ENCODE assay signal across 9 cellular contexts in genomic region chr15:69301101-69301500, GRCh38. TPM values are rescaled to one million over a fixed set of nuclear protein-coding genes. Genes with fewer than 3 reads are reported as not detected.
A peak's percentile ranks its signal among the peaks of the same experiment; 100 is the strongest.
DNase-seq lines count a peak whose midpoint lies in the region; ATAC-seq, FAIRE-seq and TF ChIP-seq lines count a peak whose summit lies in the region.
"Not testable (repeated sequence)": the region's sequence is repeated elsewhere in the genome, so short reads cannot be mapped to it uniquely, and the experiment has no call there.
"Had no signal": no experiment of that assay in that cellular context is flagged by ENCODE, and none has a peak within 500 bp of the region (broad histone marks: within the 10 kb centered on the region; RNA-seq: fewer than 3 reads in every experiment).

No MANE protein-coding gene starts in this region.

- not testable (repeated sequence) for H3K4me2 ChIP-seq in osteoblast (ENCODE audit: insufficient read depth, low read length)

- not testable (repeated sequence) for H3K9me3 ChIP-seq in Caco-2; RWPE2 (ENCODE audit: severe bottlenecking); kidney (ENCODE audit: control insufficient read depth in 1 of 2, low read length in 2 of 2); osteoblast (ENCODE audit: low read depth, low read length); upper lobe of right lung

- not testable (repeated sequence) for H3K27ac ChIP-seq in RWPE2 (ENCODE audit: poor library complexity, severe bottlenecking); osteoblast (ENCODE audit: low read depth, low read length); upper lobe of right lung
- H3K27ac ChIP-seq in kidney (ENCODE audit: low read depth in 2 of 2, low read length in 2 of 2): peak overlapping the region; percentile 56 to 77

- not testable (repeated sequence) for H2AFZ ChIP-seq in osteoblast (ENCODE audit: low read length)

- H3K36me3 ChIP-seq in Caco-2 (ENCODE audit: control insufficient read depth, insufficient read depth, low read length); RWPE2 (ENCODE audit: low read depth); kidney (ENCODE audit: control insufficient read depth in 1 of 2, insufficient read depth in 2 of 2, low read length in 2 of 2); osteoblast (ENCODE audit: insufficient read depth, low read length); upper lobe of right lung: not testable (repeated sequence)

- not testable (repeated sequence) for DNase-seq in Caco-2; central memory CD8-positive, alpha-beta T cell (ENCODE audit: low spot score in 2 of 2); kidney
- DNase-seq in RWPE2 (ENCODE audit: low spot score) (peak; percentile 62), osteoblast (ENCODE audit: insufficient read length, low spot score, missing footprints) (peak; percentile 68), upper lobe of right lung (peak; percentile 32)

- not testable (repeated sequence) for FAIRE-seq in kidney (lab: Jason Lieb, UNC)

- H3K9ac ChIP-seq in kidney (ENCODE audit: low read length in 2 of 2): peak overlapping the region; percentile 22 to 34

- ATAC-seq in RWPE2 (ENCODE audit: low read depth); central memory CD8-positive, alpha-beta T cell (replicated peaks; ENCODE audit: extremely low read depth, poor library complexity, severe bottlenecking); upper lobe of right lung: not testable (repeated sequence)

- CTCF ChIA-PET in Caco-2 (lab: Charles Lee): interaction anchor here (0.6 kb wide), 2 partner anchors 9 to 21 kb away, joined by 3 to 4 read pairs; no protein-coding TSS in a partner anchor

- POLR2A ChIA-PET in Caco-2 (lab: Charles Lee): not testable (repeated sequence)

- TSS peak; percentile 30 for BruUV-seq in Caco-2 (replicated peaks; lab: Mats Ljungman, UMichigan)

- not testable (repeated sequence) for H3K4me1 Mint-ChIP-seq in Caco-2 (ENCODE audit: low read depth, unreplicated experiment)
- H3K4me1 Mint-ChIP-seq in central memory CD8-positive, alpha-beta T cell: peaks cover 16% of the 10 kb centered on the region

- not testable (repeated sequence) for H3K9me3 Mint-ChIP-seq in Caco-2 (ENCODE audit: unreplicated experiment); central memory CD8-positive, alpha-beta T cell

- not testable (repeated sequence) for H3K27me3 Mint-ChIP-seq in Caco-2 (ENCODE audit: insufficient read depth, unreplicated experiment)
- H3K27me3 Mint-ChIP-seq in central memory CD8-positive, alpha-beta T cell: peaks cover 82% of the 10 kb centered on the region

- H3K4me3 Mint-ChIP-seq in Caco-2 (ENCODE audit: unreplicated experiment): not testable (repeated sequence)
- H3K4me3 Mint-ChIP-seq in central memory CD8-positive, alpha-beta T cell: peak overlapping the region; percentile 29

- H3K36me3 Mint-ChIP-seq in Caco-2 (ENCODE audit: insufficient read depth, unreplicated experiment); central memory CD8-positive, alpha-beta T cell (ENCODE audit: insufficient read depth): not testable (repeated sequence)

- not testable (repeated sequence) for H4K20me1 ChIP-seq in osteoblast (ENCODE audit: insufficient read depth, low read length)

- H3K4me1 ChIP-seq in Caco-2, upper lobe of right lung: not testable (repeated sequence)
- peaks cover 15% of the 10 kb centered on the region for H3K4me1 ChIP-seq in RWPE2 (ENCODE audit: insufficient read depth, poor library complexity, severe bottlenecking)
- H3K4me1 ChIP-seq in kidney (ENCODE audit: control insufficient read depth in 1 of 2, insufficient read depth in 1 of 2, low read depth in 1 of 2, low read length in 2 of 2): peaks cover 26 to 40% of the 10 kb centered on the region in 2 donors
- H3K4me1 ChIP-seq in osteoblast (ENCODE audit: insufficient read depth, low read length): peaks cover 30% of the 10 kb centered on the region

- not testable (repeated sequence) for H3K27ac Mint-ChIP-seq in Caco-2 (ENCODE audit: unreplicated experiment); central memory CD8-positive, alpha-beta T cell (ENCODE audit: low read depth)

- not testable (repeated sequence) for H3K4me3 ChIP-seq in Caco-2 (ENCODE audit: low read depth, low read length); RWPE2 (ENCODE audit: severe bottlenecking); osteoblast (ENCODE audit: insufficient read depth, low read length); upper lobe of right lung
- peak overlapping the region; percentile 40 to 52 for H3K4me3 ChIP-seq in kidney (ENCODE audit: low read length in 2 of 2)

- TF ChIP-seq CTCF in Caco-2 (IDR thresholded peaks at IDR 0.05; ENCODE audit: insufficient read depth in 1 of 2, low read depth in 1 of 2, low read length in 1 of 2, severe bottlenecking in 1 of 2, unreplicated experiment in 1 of 2); RWPE2 (IDR thresholded peaks at IDR 0.05; ENCODE audit: poor library complexity, severe bottlenecking); kidney (IDR thresholded peaks at IDR 0.05; ENCODE audit: borderline replicate concordance, extremely low read depth, insufficient read depth); osteoblast (IDR thresholded peaks at IDR 0.05; ENCODE audit: extremely low read depth, low read depth, low read length); upper lobe of right lung (IDR thresholded peaks at IDR 0.05): not testable (repeated sequence)

- not testable (repeated sequence) for H3K27me3 ChIP-seq in Caco-2 (replicated peaks; ENCODE audit: control insufficient read depth, insufficient read depth, low read length); RWPE2 (ENCODE audit: insufficient read depth, poor library complexity, severe bottlenecking); upper lobe of right lung
- peaks cover 15% of the 10 kb centered on the region for H3K27me3 ChIP-seq in osteoblast (ENCODE audit: insufficient read depth, low read length)

- intact Hi-C loops in Caco-2 (cut with micrococcal nuclease; ENCODE audit: unreplicated experiment); kidney (cut with DNase I); upper lobe of right lung (cut with DNase I): not testable (repeated sequence)

- H3K79me2 ChIP-seq in osteoblast (ENCODE audit: insufficient read depth, low read length): not testable (repeated sequence)

RNA-seq across cellular contexts. Expression of gene PAQR5, which starts 2.4 kb away (rescaled TPM):
- total RNA-seq in Caco-2 (2022) (3.4 and 5.4 TPM in 2 replicates), kidney (51.3 TPM), osteoblast (1.1 and 1.5 TPM in 2 replicates), upper lobe of right lung (37.9 TPM)
- 32.7 TPM for polyA plus RNA-seq in kidney (ENCODE audit: insufficient read depth, low read depth, low replicate concordance)
- total RNA-seq: CD4-positive, alpha-beta T cell; CD8-positive, alpha-beta memory T cell had no signal
- polyA plus RNA-seq: CD14-positive monocyte; CD8-positive, alpha-beta memory T cell had no signal
